12 cellular contexts compared by ENCODE assay signal in genomic region chr12:617304-617915, GRCh38. TPM values are rescaled to one million over a fixed set of nuclear protein-coding genes. Genes with fewer than 3 reads are reported as not detected.
DNase-seq lines count a peak whose midpoint lies in the region; ATAC-seq, FAIRE-seq and TF ChIP-seq lines count a peak whose summit lies in the region.
"Had no signal": no experiment of that assay in that cellular context is flagged by ENCODE, and none has a peak within 500 bp of the region (broad histone marks: within the 10 kb centered on the region; RNA-seq: fewer than 3 reads in every experiment).

No MANE protein-coding gene starts in this region.

- 15 to 37% (median 26%) methylated on average over 14 of the region's 14 CpGs for WGBS in ovary, 3 donors

- CTCF ChIA-PET in Caco-2 (lab: Charles Lee): interaction anchor here (0.5 to 1.1 kb wide), 3 partner anchors 46 to 165 kb away, joined by 3 to 6 read pairs (median 3); no protein-coding TSS in a partner anchor

- H3K4me3 ChIP-seq in Caco-2 (ENCODE audit: low read depth, low read length) (no peak overlapping the region), ovary (no peak overlapping the region), kidney (ENCODE audit: low read length in 2 of 2) (no peak overlapping the region)
- H3K4me3 ChIP-seq: thoracic aorta had no signal

- H3K4me1 Mint-ChIP-seq in Caco-2 (ENCODE audit: low read depth, unreplicated experiment): peaks cover 8% of the 10 kb centered on the region

- no peak for FAIRE-seq in kidney (lab: Jason Lieb, UNC)

- H3K9me3 ChIP-seq in Caco-2: no peaks in the 10 kb centered on the region
- H3K9me3 ChIP-seq in ovary: no peaks in the 10 kb centered on the region
- no peaks in the 10 kb centered on the region for H3K9me3 ChIP-seq in kidney (ENCODE audit: control insufficient read depth in 1 of 2, low read length in 2 of 2)
- H3K9me3 ChIP-seq: thoracic aorta had no signal

- H3K27ac ChIP-seq in ovary (no peak overlapping the region), kidney (ENCODE audit: low read depth in 2 of 2, low read length in 2 of 2) (peak overlapping the region in 1 of 2 donors; percentile 28)

- ATAC-seq in Right ventricle myocardium superior (ENCODE audit: poor library complexity) (peak; percentile 42), GM21447 (IDR thresholded peaks at IDR 0.05; ENCODE audit: unreplicated experiment) (no peak)

- no TSS peak for BruUV-seq in Caco-2 (replicated peaks; lab: Mats Ljungman, UMichigan)

- H3K9me3 Mint-ChIP-seq in Caco-2 (ENCODE audit: unreplicated experiment): no peaks in the 10 kb centered on the region
- H3K9me3 Mint-ChIP-seq: activated B cell treated with CpG ODN at 0.5 μM for 24 hours; CD8-positive, alpha-beta memory T cell had no signal

- no peak overlapping the region for H3K9ac ChIP-seq in kidney (ENCODE audit: low read length in 2 of 2)

- DNase-seq in Caco-2: peak in 1 of 2 experiments; percentile 64
- peak; percentile 80 for DNase-seq in SKM-1 treated with dmso at 0.1 percent for 144 hours (lab: John Stamatoyannopoulos, UW; ENCODE audit: unreplicated experiment)
- DNase-seq in Right ventricle myocardium superior: peak; percentile 87
- DNase-seq in ovary: peak in 4 of 5 donors; percentile 37 to 81 (median 72)
- DNase-seq in NCI-H774 (lab: John Stamatoyannopoulos, UW): no peak
- no peak for DNase-seq in COLO668 (lab: John Stamatoyannopoulos, UW; ENCODE audit: unreplicated experiment)
- no peak for DNase-seq in kidney
- DNase-seq: activated B cell treated with CpG ODN at 0.5 μM for 24 hours; CD8-positive, alpha-beta memory T cell; stimulated activated CD4-positive, alpha-beta T cell treated with anti-CD3 and anti-CD28 coated beads, Interleukin-2, amount 100 ng/mL, for 48 hours had no signal

- peaks cover 7% of the 10 kb centered on the region; the same call in 1 of the 2 replicates for H3K4me1 ChIP-seq in Caco-2
- H3K4me1 ChIP-seq in ovary (ENCODE audit: insufficient read depth): no peaks in the 10 kb centered on the region
- H3K4me1 ChIP-seq in kidney (ENCODE audit: control insufficient read depth in 1 of 2, insufficient read depth in 1 of 2, low read depth in 1 of 2, low read length in 2 of 2): no peaks in the 10 kb centered on the region

- TF ChIP-seq EP300 in ovary (IDR thresholded peaks at IDR 0.05): no peak

- H3K27me3 Mint-ChIP-seq in Caco-2 (ENCODE audit: insufficient read depth, unreplicated experiment): no peaks in the 10 kb centered on the region
- H3K27me3 Mint-ChIP-seq: activated B cell treated with CpG ODN at 0.5 μM for 24 hours; CD8-positive, alpha-beta memory T cell had no signal

- TF ChIP-seq CTCF in Caco-2 (IDR thresholded peaks at IDR 0.05; ENCODE audit: insufficient read depth in 1 of 2, low read depth in 1 of 2, low read length in 1 of 2, severe bottlenecking in 1 of 2, unreplicated experiment in 1 of 2) (no peak), ovary (IDR thresholded peaks at IDR 0.05) (no peak), kidney (IDR thresholded peaks at IDR 0.05; ENCODE audit: borderline replicate concordance, extremely low read depth, insufficient read depth) (no peak)

- H3K36me3 ChIP-seq in Caco-2 (ENCODE audit: control insufficient read depth, insufficient read depth, low read length): no peaks in the 10 kb centered on the region
- no peaks in the 10 kb centered on the region for H3K36me3 ChIP-seq in ovary
- H3K36me3 ChIP-seq in kidney (ENCODE audit: control insufficient read depth in 1 of 2, insufficient read depth in 2 of 2, low read length in 2 of 2): no peaks in the 10 kb centered on the region
- H3K36me3 ChIP-seq: thoracic aorta had no signal

- intact Hi-C loops in Caco-2 (cut with micrococcal nuclease; ENCODE audit: unreplicated experiment): no loop called here
- intact Hi-C loops in Right ventricle myocardium superior (cut with DNase I): no loop called here
- intact Hi-C loops in ovary (cut with DNase I): no loop called here
- intact Hi-C loops in kidney (cut with DNase I): no loop called here

- POLR2A ChIA-PET in Caco-2 (lab: Charles Lee): no interaction called here

- peak; percentile 32 for TF ChIP-seq POLR2A in ovary (IDR thresholded peaks at IDR 0.05)

- no peaks in the 10 kb centered on the region for H3K27me3 ChIP-seq in Caco-2 (replicated peaks; ENCODE audit: control insufficient read depth, insufficient read depth, low read length)
- no peaks in the 10 kb centered on the region for H3K27me3 ChIP-seq in ovary

- H3K27ac Mint-ChIP-seq in Caco-2 (ENCODE audit: unreplicated experiment): peak overlapping the region; percentile 9
- H3K27ac Mint-ChIP-seq: activated B cell treated with CpG ODN at 0.5 μM for 24 hours; CD8-positive, alpha-beta memory T cell had no signal

- peaks cover 6% of the 10 kb centered on the region for H3K36me3 Mint-ChIP-seq in Caco-2 (ENCODE audit: insufficient read depth, unreplicated experiment)
- H3K36me3 Mint-ChIP-seq: CD8-positive, alpha-beta memory T cell had no signal

- no peak overlapping the region for H3K4me3 Mint-ChIP-seq in Caco-2 (ENCODE audit: unreplicated experiment)
- H3K4me3 Mint-ChIP-seq: activated B cell treated with CpG ODN at 0.5 μM for 24 hours; CD8-positive, alpha-beta memory T cell had no signal

RNA-seq across cellular contexts. Expression of gene NINJ2, which starts 45.8 kb away (rescaled TPM):
- total RNA-seq in Caco-2 (2022) (6.5 and 7.0 TPM in 2 replicates), Right ventricle myocardium superior (12.6 TPM), ovary (1 to 10 TPM in 3 of 7 donors, under 1 TPM in 2, not detected in 2; 0.48 to 3.4 (median 1.4) TPM), kidney (2.8 TPM)
- polyA plus RNA-seq in ovary (1 to 10 TPM in 1 of 2 donors, under 1 TPM in 1; 0.82 to 2.2 TPM), kidney (ENCODE audit: insufficient read depth, low read depth, low replicate concordance) (0.69 TPM)

Comparison
In these comparisons a context has a peak if more than half of its experiments do, and no peak if none do; other contexts are left out.
1. DNase-seq: peak in SKM-1 treated with dmso at 0.1 percent for 144 hours (single experiment), Right ventricle myocardium superior (single experiment) and ovary (4 of 5); none in NCI-H774 (single experiment), COLO668 (single experiment) and kidney (single experiment).